ENCODE assay signal across 8 cellular contexts in genomic region chr1:26890467-26890796, GRCh38. TPM values are rescaled to one million over a fixed set of nuclear protein-coding genes. Genes with fewer than 3 reads are reported as not detected.
DNase-seq lines count a peak whose midpoint lies in the region; ATAC-seq, FAIRE-seq and TF ChIP-seq lines count a peak whose summit lies in the region.

No MANE protein-coding gene starts in this region.

- H3K9ac ChIP-seq in kidney (ENCODE audit: low read length in 2 of 2), result peak overlapping the region; percentile 95 to 98

- ATAC-seq in GM19372 (IDR thresholded peaks at IDR 0.05; ENCODE audit: low read depth, unreplicated experiment) (peak; percentile 10), HG03135 (IDR thresholded peaks at IDR 0.05; ENCODE audit: unreplicated experiment) (peak; percentile 25), GM19467 (IDR thresholded peaks at IDR 0.05; ENCODE audit: unreplicated experiment) (no peak)

- peaks cover 24 to 41% of the 10 kb centered on the region in 2 donors for H3K36me3 ChIP-seq in kidney (ENCODE audit: control insufficient read depth in 1 of 2, insufficient read depth in 2 of 2, low read length in 2 of 2)

- H3K4me3 ChIP-seq in kidney (ENCODE audit: low read length in 2 of 2), result peak overlapping the region; percentile 68 to 92

- intact Hi-C loops in kidney (cut with DNase I), result no loop called here

- WGBS in adipose tissue, 3 donors, result 0 to 3% (median 3%) methylated on average over 12 of the region's 12 CpGs

- no peak for TF ChIP-seq CTCF in kidney (IDR thresholded peaks at IDR 0.05; ENCODE audit: borderline replicate concordance, extremely low read depth, insufficient read depth)

- no peak for FAIRE-seq in kidney (lab: Jason Lieb, UNC)

- peaks cover 8 to 14% of the 10 kb centered on the region in 2 donors for H3K4me1 ChIP-seq in kidney (ENCODE audit: control insufficient read depth in 1 of 2, insufficient read depth in 1 of 2, low read depth in 1 of 2, low read length in 2 of 2)

- H3K9me3 ChIP-seq in kidney (ENCODE audit: control insufficient read depth in 1 of 2, low read length in 2 of 2), result no peaks in the 10 kb centered on the region

- no peak for DNase-seq in kidney
- DNase-seq in T-helper 9 cell, result no peak
- DNase-seq in AML-193 (lab: John Stamatoyannopoulos, UW), result no peak

- H3K27ac ChIP-seq in adipose tissue (ENCODE audit: low read depth, low read length) (peak overlapping the region; percentile 26), kidney (ENCODE audit: low read depth in 2 of 2, low read length in 2 of 2) (peak overlapping the region; percentile 83 to 94), temporal lobe (ENCODE audit: low read depth, low read length) (peak overlapping the region; percentile 83)

RNA-seq across cellular contexts. Expression of gene GPN2, which starts 0.3 kb away (rescaled TPM):
- polyA plus RNA-seq in adipose tissue (10 to 100 TPM in 1 of 3 donors, 1 to 10 TPM in 2; 6.5 to 15.6 (median 8.3) TPM), kidney (ENCODE audit: insufficient read depth, low read depth, low replicate concordance) (24.6 TPM)
- total RNA-seq in kidney (28.8 TPM), temporal lobe (9.3 TPM)

RNA-seq across cellular contexts. Expression of gene GPATCH3, which starts 9.8 kb away (rescaled TPM):
- polyA plus RNA-seq in adipose tissue (10 to 100 TPM in 1 of 3 donors, 1 to 10 TPM in 2; 6.3 to 16.5 (median 9.4) TPM), kidney (ENCODE audit: insufficient read depth, low read depth, low replicate concordance) (15.8 TPM)
- total RNA-seq in kidney (15.8 TPM), temporal lobe (9.3 TPM)

RNA-seq across cellular contexts. Expression of gene NR0B2, which starts 23.3 kb away (rescaled TPM):
- polyA plus RNA-seq in adipose tissue (10 to 100 TPM in 1 of 3 donors, 1 to 10 TPM in 1, not detected in 1; 4.0 to 16.3 TPM), kidney (ENCODE audit: insufficient read depth, low read depth, low replicate concordance) (16.5 TPM)
- total RNA-seq in kidney (0.79 TPM), temporal lobe (not detected)

RNA-seq across cellular contexts. Expression of gene SFN, which starts 27.5 kb away (rescaled TPM):
- 1 to 10 TPM in 1 of 3 donors, under 1 TPM in 2; 0.44 to 9.4 (median 0.79) TPM for polyA plus RNA-seq in adipose tissue
- total RNA-seq in kidney, result 44.7 TPM
- 2.9 TPM for polyA plus RNA-seq in kidney (ENCODE audit: insufficient read depth, low read depth, low replicate concordance)
- total RNA-seq in temporal lobe, result not detected

RNA-seq across cellular contexts. Expression of gene NUDC, which starts 31.1 kb away (rescaled TPM):
- polyA plus RNA-seq in adipose tissue, result 10 to 100 TPM; 36.1 to 49.8 (median 45.1) TPM
- total RNA-seq in kidney, result 61.5 TPM
- 112 TPM for polyA plus RNA-seq in kidney (ENCODE audit: insufficient read depth, low read depth, low replicate concordance)
- total RNA-seq in temporal lobe, result 19.4 TPM

Comparison
In these comparisons a context has a peak if more than half of its experiments do, and no peak if none do; other contexts are left out.
1. H3K27ac ChIP-seq: peak in every context shown above with its lines; median percentile 88 in kidney; 83 in temporal lobe; 26 in adipose tissue.